9 cellular contexts compared by ENCODE assay signal in the genomic region with DNA sequence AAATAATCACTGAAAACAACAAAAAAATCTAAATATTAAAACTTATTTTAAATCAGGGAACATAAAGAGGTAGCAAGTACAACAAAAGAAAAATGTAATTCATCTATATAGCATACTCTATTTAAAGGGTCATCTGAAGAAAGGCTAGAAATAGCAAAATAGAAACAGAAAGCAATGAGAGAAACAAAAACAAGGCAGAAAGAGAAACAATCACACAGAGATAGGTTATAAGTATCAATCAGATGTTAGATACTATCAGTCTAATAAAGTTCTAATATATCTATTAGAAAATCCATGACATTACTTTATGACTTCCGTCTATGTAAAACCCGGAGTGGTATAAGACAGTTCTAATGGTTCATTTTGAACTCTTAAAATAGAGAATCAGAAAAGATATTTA. TPM values are rescaled to one million over a fixed set of nuclear protein-coding genes. Genes with fewer than 3 reads are reported as not detected.
DNase-seq lines count a peak whose midpoint lies in the region; ATAC-seq and TF ChIP-seq lines count a peak whose summit lies in the region.
"Had no signal": no experiment of that assay in that cellular context is flagged by ENCODE, and none has a peak within 500 bp of the region (broad histone marks: within the 10 kb centered on the region; RNA-seq: fewer than 3 reads in every experiment).

No MANE protein-coding gene starts in this region.

- no peak overlapping the region; the same call in 1 of the 2 replicates for H3K9ac ChIP-seq in MM.1S (ENCODE audit: low read length)

- H4K20me1 ChIP-seq in MM.1S (ENCODE audit: insufficient read depth, low read length), result peaks cover 6% of the 10 kb centered on the region; the same call in 1 of the 2 replicates

- H3K4me2 ChIP-seq in MM.1S (ENCODE audit: low read depth, low read length), result peak overlapping the region; percentile 55

- H3K4me3 ChIP-seq in MM.1S (ENCODE audit: low read length) (peak overlapping the region; percentile 58), lower lobe of right lung (peak overlapping the region; percentile 41)

- TF ChIP-seq CTCF in MM.1S (IDR thresholded peaks at IDR 0.05; ENCODE audit: low read length), result no peak
- no peak for TF ChIP-seq CTCF in lower lobe of right lung (IDR thresholded peaks at IDR 0.05)

- H3K4me1 ChIP-seq in MM.1S (ENCODE audit: low read length) (peaks cover 3% of the 10 kb centered on the region; the same call in 1 of the 2 replicates), lower lobe of right lung (peaks cover 58% of the 10 kb centered on the region)

- H3K9me3 ChIP-seq in MM.1S (replicated peaks; ENCODE audit: insufficient read depth, low read length) (no peaks in the 10 kb centered on the region), lower lobe of right lung (no peaks in the 10 kb centered on the region)

- ATAC-seq in GM18498 (IDR thresholded peaks at IDR 0.05; ENCODE audit: unreplicated experiment) (peak; percentile 92), GM21528 (IDR thresholded peaks at IDR 0.05; ENCODE audit: low FRiP score, unreplicated experiment) (peak; percentile 79), lower lobe of right lung (no peak)

- H3F3A ChIP-seq in MM.1S (ENCODE audit: insufficient read depth, low read length), result no peaks in the 10 kb centered on the region

- intact Hi-C loops in lower lobe of right lung (cut with DNase I), result no loop called here

- H3K36me3 ChIP-seq in MM.1S (replicated peaks; ENCODE audit: insufficient read depth, low read length) (no peaks in the 10 kb centered on the region), lower lobe of right lung (no peaks in the 10 kb centered on the region)

- H3K27ac ChIP-seq in MM.1S (ENCODE audit: low read length) (no peak overlapping the region), lower lobe of right lung (peak overlapping the region; percentile 1)

- H3K9me2 ChIP-seq in MM.1S (replicated peaks; ENCODE audit: insufficient read depth, low read length), result no peaks in the 10 kb centered on the region

- H3K79me2 ChIP-seq in MM.1S (ENCODE audit: low read length), result peaks cover 96% of the 10 kb centered on the region

- no peak overlapping the region for H2AFZ ChIP-seq in MM.1S (ENCODE audit: low read length)

- DNase-seq in MM.1S (no peak), lower lobe of right lung (no peak), NCI-H69 (lab: John Stamatoyannopoulos, UW) (no peak), nucleus accumbens (lab: John Stamatoyannopoulos, UW) (no peak), occipital lobe (lab: John Stamatoyannopoulos, UW) (no peak)
- no peak for DNase-seq in central memory CD4-positive, alpha-beta T cell
- DNase-seq: effector CD4-positive, alpha-beta T cell had no signal

- no peaks in the 10 kb centered on the region for H3K27me3 ChIP-seq in MM.1S (replicated peaks; ENCODE audit: insufficient read depth, low read length)
- no peaks in the 10 kb centered on the region for H3K27me3 ChIP-seq in lower lobe of right lung (ENCODE audit: low read depth)

RNA-seq across cellular contexts. Expression of gene RICTOR, which starts 16.0 kb away (rescaled TPM):
- total RNA-seq in lower lobe of right lung (52.1 TPM), occipital lobe (87.3 TPM)

Comparison
In these comparisons a context has a peak if more than half of its experiments do, and no peak if none do; other contexts are left out.
1. ATAC-seq: peak in GM18498 (single experiment) and GM21528 (single experiment); none in lower lobe of right lung (0 of 2).